Comparison of ENCODE assay signal across 11 cellular contexts in the genomic region with DNA sequence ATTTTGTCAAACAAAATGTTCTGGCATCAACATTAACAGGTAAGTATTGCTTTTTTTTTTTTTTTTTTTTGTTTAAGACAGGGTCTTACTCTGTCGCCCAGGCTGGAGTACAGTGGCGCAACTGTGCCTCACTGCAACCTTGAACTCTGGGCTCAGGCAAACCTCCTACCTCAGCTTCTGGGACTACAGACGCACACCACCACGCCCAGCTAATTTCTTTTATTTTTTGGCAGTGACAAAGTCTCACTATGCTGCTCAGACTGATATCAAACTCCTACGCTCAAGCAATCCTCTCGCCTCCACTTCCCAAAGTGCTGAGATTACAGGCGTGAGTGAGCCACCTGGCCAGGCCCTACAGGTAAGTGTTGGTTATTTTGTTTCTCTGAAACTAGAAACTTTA. TPM values are rescaled to one million over a fixed set of nuclear protein-coding genes. Genes with fewer than 3 reads are reported as not detected.
DNase-seq lines count a peak whose midpoint lies in the region; ATAC-seq and TF ChIP-seq lines count a peak whose summit lies in the region.
"Had no signal": no experiment of that assay in that cellular context is flagged by ENCODE, and none has a peak within 500 bp of the region (broad histone marks: within the 10 kb centered on the region; RNA-seq: fewer than 3 reads in every experiment).

No MANE protein-coding gene starts in this region.

- H3K27me3 Mint-ChIP-seq in activated CD8-positive, alpha-beta T cell treated with anti-CD3 and anti-CD28 coated beads for 36 hours = no peaks in the 10 kb centered on the region
- H3K27me3 Mint-ChIP-seq in memory B cell (no peaks in the 10 kb centered on the region), type B pancreatic cell (no peaks in the 10 kb centered on the region)

- in situ Hi-C loops in KBM-7 (cut with MboI; ENCODE audit: low pct_unique_long_range_greater_than_20kb, low sequenced_read_pairs) = no loop called here

- intact Hi-C loops in activated CD8-positive, alpha-beta T cell treated with anti-CD3 and anti-CD28 coated beads for 36 hours (cut with micrococcal nuclease) = loop anchor here (5.0 to 10.0 kb wide), 2 partner anchors 87 to 126 kb away; no protein-coding TSS in a partner anchor

- H3K9me3 Mint-ChIP-seq in activated CD8-positive, alpha-beta T cell treated with anti-CD3 and anti-CD28 coated beads for 36 hours = peaks cover 4% of the 10 kb centered on the region
- H3K9me3 Mint-ChIP-seq in memory B cell = no peaks in the 10 kb centered on the region
- H3K9me3 Mint-ChIP-seq in type B pancreatic cell = peaks cover 6% of the 10 kb centered on the region

- DNase-seq in stimulated activated CD4-positive, alpha-beta T cell treated with anti-CD3 and anti-CD28 coated beads, Interleukin-15, amount 100 ng/mL, for 24 hours = peak; percentile 3
- no peak for DNase-seq in stimulated activated CD4-positive, alpha-beta T cell treated with anti-CD3 and anti-CD28 coated beads, Interleukin-2, amount 100 ng/mL, for 24 hours
- peak; percentile 27 for DNase-seq in activated CD8-positive, alpha-beta T cell treated with anti-CD3 and anti-CD28 coated beads for 36 hours
- DNase-seq in memory B cell (ENCODE audit: low spot score in 2 of 2) (no peak), type B pancreatic cell (ENCODE audit: extremely low spot score, unreplicated experiment) (no peak), KBM-7 (no peak)
- DNase-seq in NK-92 treated with Interleukin-12 subunit alpha and Interleukin-12 subunit beta, amount 100 ng/mL, for 24 hours (lab: John Stamatoyannopoulos, UW) = no peak
- DNase-seq: activated CD8-positive, alpha-beta memory T cell treated with anti-CD3 and anti-CD28 coated beads, Interleukin-2, amount 50 U/mL, for 48 hours; hippocampal formation; NCI-H2171 had no signal

- TF ChIP-seq CTCF in activated CD8-positive, alpha-beta T cell treated with anti-CD3 and anti-CD28 coated beads for 36 hours (IDR thresholded peaks at IDR 0.05) = no peak
- no peak for TF ChIP-seq CTCF in type B pancreatic cell (conservative IDR thresholded peaks at IDR 0.05)

- CTCF ChIA-PET in activated CD8-positive, alpha-beta T cell treated with anti-CD3 and anti-CD28 coated beads for 36 hours (lab: Charles Lee) = interaction anchor here (1.0 to 1.4 kb wide), 2 partner anchors 85 to 127 kb away, joined by 3 read pairs; no protein-coding TSS in a partner anchor

- peak overlapping the region; percentile 44 for H3K4me3 Mint-ChIP-seq in activated CD8-positive, alpha-beta T cell treated with anti-CD3 and anti-CD28 coated beads for 36 hours
- peak overlapping the region; percentile 25 for H3K4me3 Mint-ChIP-seq in memory B cell
- peak overlapping the region; percentile 74 for H3K4me3 Mint-ChIP-seq in type B pancreatic cell

- ATAC-seq in activated CD8-positive, alpha-beta T cell treated with anti-CD3 and anti-CD28 coated beads for 36 hours = no peak
- ATAC-seq in memory B cell (ENCODE audit: low read depth) (no peak), GM19467 (IDR thresholded peaks at IDR 0.05; ENCODE audit: unreplicated experiment) (no peak)

- POLR2A ChIA-PET in activated CD8-positive, alpha-beta T cell treated with anti-CD3 and anti-CD28 coated beads for 36 hours (lab: Charles Lee) = interaction anchor here (0.9 to 1.8 kb wide), 4 partner anchors 22 to 146 kb away, joined by 3 to 6 read pairs (median 4); a partner anchor contains a TSS

- no peak overlapping the region for H3K27ac Mint-ChIP-seq in activated CD8-positive, alpha-beta T cell treated with anti-CD3 and anti-CD28 coated beads for 36 hours
- H3K27ac Mint-ChIP-seq in memory B cell (peak overlapping the region; percentile 70), type B pancreatic cell (no peak overlapping the region)

- peaks cover 53% of the 10 kb centered on the region for H3K4me1 Mint-ChIP-seq in activated CD8-positive, alpha-beta T cell treated with anti-CD3 and anti-CD28 coated beads for 36 hours (ENCODE audit: low read depth)
- H3K4me1 Mint-ChIP-seq in memory B cell (peaks cover 26% of the 10 kb centered on the region), type B pancreatic cell (ENCODE audit: unreplicated experiment) (peaks cover 29% of the 10 kb centered on the region)

- H3K36me3 Mint-ChIP-seq in activated CD8-positive, alpha-beta T cell treated with anti-CD3 and anti-CD28 coated beads for 36 hours (ENCODE audit: low read depth) = peaks cover 10% of the 10 kb centered on the region
- H3K36me3 Mint-ChIP-seq in memory B cell (peaks cover 5% of the 10 kb centered on the region), type B pancreatic cell (peaks cover 10% of the 10 kb centered on the region)

RNA-seq across cellular contexts. Expression of a gene that starts 2.4 kb away (rescaled TPM):
- 10 to 100 TPM; 51.6 to 59.0 TPM for total RNA-seq in activated CD8-positive, alpha-beta T cell treated with anti-CD3 and anti-CD28 coated beads for 36 hours
- total RNA-seq in type B pancreatic cell (ENCODE audit: low replicate concordance) = 69.4 and 108 TPM in 2 replicates

RNA-seq across cellular contexts. Expression of a gene that starts 51.7 kb away (rescaled TPM):
- total RNA-seq in activated CD8-positive, alpha-beta T cell treated with anti-CD3 and anti-CD28 coated beads for 36 hours = 10 to 100 TPM; 21.5 TPM
- total RNA-seq in type B pancreatic cell (ENCODE audit: low replicate concordance) = 20.4 and 35.4 TPM in 2 replicates

Comparison
In these comparisons a context has a peak if more than half of its experiments do, and no peak if none do; other contexts are left out.
1. DNase-seq: peak in stimulated activated CD4-positive, alpha-beta T cell treated with anti-CD3 and anti-CD28 coated beads, Interleukin-15, amount 100 ng/mL, for 24 hours (single experiment) and activated CD8-positive, alpha-beta T cell treated with anti-CD3 and anti-CD28 coated beads for 36 hours (single experiment); none in stimulated activated CD4-positive, alpha-beta T cell treated with anti-CD3 and anti-CD28 coated beads, Interleukin-2, amount 100 ng/mL, for 24 hours (0 of 2), memory B cell (0 of 2), type B pancreatic cell (single experiment), KBM-7 (single experiment) and NK-92 treated with Interleukin-12 subunit alpha and Interleukin-12 subunit beta, amount 100 ng/mL, for 24 hours (single experiment).
2. Peak in every context shown above with its lines, with median percentiles within 50 percentile points of each other: H3K4me3 Mint-ChIP-seq.